ENCODE assay signal across 1 cellular context in genomic region chr20:40667503-40667902, GRCh38.
A peak's percentile ranks its signal among the peaks of the same experiment; 100 is the strongest.
TF ChIP-seq lines count a peak whose summit lies in the region.

No MANE protein-coding gene starts in this region.

TF ChIP-seq in HepG2, 621 proteins besides CTCF, POLR2A, EP300 and RAD21 (continued from another document):
- TF ChIP-seq ZBTB40 (IDR thresholded peaks at IDR 0.05) (peak; percentile 24), ZBTB40 (CRISPR knock-in tag; IDR thresholded peaks at IDR 0.05) (no peak), ATF7 (IDR thresholded peaks at IDR 0.05) (peak; percentile 12; the same call in 1 of the 2 replicates), ATF7 (CRISPR knock-in tag; IDR thresholded peaks at IDR 0.05) (no peak), NBN (conservative IDR thresholded peaks at IDR 0.05) (peak; percentile 79; the same call in 1 of the 2 replicates), ZNF282 (IDR thresholded peaks at IDR 0.05; ENCODE audit: partially characterized antibody) (peak; percentile 50), NCOA2 (CRISPR knock-in tag; IDR thresholded peaks at IDR 0.05) (no peak), CBX2 (IDR thresholded peaks at IDR 0.05; ENCODE audit: low read depth, low read length) (no peak), CBX2 (CRISPR knock-in tag; IDR thresholded peaks at IDR 0.05; ENCODE audit: low read depth) (no peak), PHB2 (IDR thresholded peaks at IDR 0.05; ENCODE audit: partially characterized antibody) (peak; percentile 13), ZNF207 (IDR thresholded peaks at IDR 0.05; ENCODE audit: borderline replicate concordance) (0 out of 2 replicates have a peak, but pooled peaks have one; percentile 70)
